Comparison of ENCODE assay signal across 1 cellular context in the genomic region with DNA sequence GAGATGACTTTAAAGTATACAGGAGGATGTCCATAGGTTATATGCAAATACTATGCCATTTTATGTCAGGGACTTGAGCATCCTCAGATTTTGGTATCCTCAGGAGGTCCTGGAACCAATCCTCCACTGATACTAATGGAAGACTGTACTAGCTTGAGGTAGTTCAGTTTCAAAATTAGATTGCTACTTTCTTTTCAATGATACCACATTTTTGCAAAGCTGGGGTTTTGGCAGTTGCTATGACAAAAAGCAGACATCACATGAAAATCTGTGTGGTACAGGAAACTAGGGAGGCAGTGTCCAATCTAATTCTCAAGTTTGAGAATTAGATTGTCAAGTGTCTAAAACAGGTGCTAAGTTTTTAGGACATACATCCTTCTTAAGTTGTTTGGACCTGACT.
TF ChIP-seq lines count a peak whose summit lies in the region.

No MANE protein-coding gene starts in this region.

TF ChIP-seq in SK-N-SH, 30 proteins besides CTCF, POLR2A, EP300 and RAD21 (continued from another document):
- TF ChIP-seq REST (IDR thresholded peaks at IDR 0.05; ENCODE audit: low read depth, low read length) (no peak), FOXJ3 (CRISPR knock-in tag; IDR thresholded peaks at IDR 0.05) (no peak)
